ENCODE assay signal across 15 cellular contexts in genomic region chrX:18884916-18885315, GRCh38.
A peak's percentile ranks its signal among the peaks of the same experiment; 100 is the strongest.
DNase-seq lines count a peak whose midpoint lies in the region; ATAC-seq and TF ChIP-seq lines count a peak whose summit lies in the region.
"Had no signal": no experiment of that assay in that cellular context is flagged by ENCODE, and none has a peak within 500 bp of the region (broad histone marks: within the 10 kb centered on the region; RNA-seq: fewer than 3 reads in every experiment).

No MANE protein-coding gene starts in this region.

- H3K4me3 Mint-ChIP-seq in T-helper 1 cell treated with Interleukin-12 subunit alpha and Interleukin-12 subunit beta and Interleukin-4 antibody, amounts not matched to agents 30 μg/mL and 1 μg/mL, for 36 hours, result no peak overlapping the region
- H3K4me3 Mint-ChIP-seq in effector memory CD8-positive, alpha-beta T cell, result no peak overlapping the region
- H3K4me3 Mint-ChIP-seq: WTC11 had no signal

- DNase-seq in T-helper 1 cell (no peak), RWPE1 (ENCODE audit: low spot score) (no peak), SHP77 (lab: John Stamatoyannopoulos, UW) (no peak), amygdala (lab: John Stamatoyannopoulos, UW) (no peak)
- no peak for DNase-seq in effector memory CD8-positive, alpha-beta T cell
- DNase-seq: activated CD8-positive, alpha-beta memory T cell treated with anti-CD3 and anti-CD28 coated beads, Interleukin-2, amount 50 U/mL, for 4 hours; COR-L47; stimulated activated CD4-positive, alpha-beta T cell treated with anti-CD3 and anti-CD28 coated beads, Interleukin-4, amount 100 ng/mL, for 1 hour; upper lobe of right lung had no signal

- no peak overlapping the region for H3K4me3 ChIP-seq in skeletal muscle tissue (ENCODE audit: low read length in 3 of 3)
- H3K4me3 ChIP-seq: SK-N-MC had no signal

- H3K4me1 Mint-ChIP-seq in T-helper 1 cell treated with Interleukin-12 subunit alpha and Interleukin-12 subunit beta and Interleukin-4 antibody, amounts not matched to agents 30 μg/mL and 1 μg/mL, for 36 hours (ENCODE audit: low read depth), result peaks cover 21% of the 10 kb centered on the region
- H3K4me1 Mint-ChIP-seq in effector memory CD8-positive, alpha-beta T cell (ENCODE audit: low read depth in 2 of 2), result peaks cover 16 to 24% of the 10 kb centered on the region in 2 donors

- H3K27ac ChIP-seq in RWPE1 (peak overlapping the region; percentile 90; the same call in 1 of the 2 replicates), skeletal muscle tissue (ENCODE audit: low read depth, low read length) (peak overlapping the region; percentile 89)
- H3K27ac ChIP-seq: SK-N-MC had no signal

- no peak overlapping the region for H3K9ac ChIP-seq in skeletal muscle tissue (ENCODE audit: low read depth in 1 of 3, low read length in 3 of 3)

- ATAC-seq in effector memory CD8-positive, alpha-beta T cell (replicated peaks), result no peak
- no peak for ATAC-seq in GM21723 (IDR thresholded peaks at IDR 0.05; ENCODE audit: unreplicated experiment)
- ATAC-seq: upper lobe of right lung, WTC11 had no signal

- peak overlapping the region; percentile 65 for H3K27ac Mint-ChIP-seq in T-helper 1 cell treated with Interleukin-12 subunit alpha and Interleukin-12 subunit beta and Interleukin-4 antibody, amounts not matched to agents 30 μg/mL and 1 μg/mL, for 36 hours
- H3K27ac Mint-ChIP-seq in effector memory CD8-positive, alpha-beta T cell, result peak overlapping the region; percentile 92 to 96
- H3K27ac Mint-ChIP-seq: WTC11 had no signal

- peaks cover 22 to 45% (median 38%) of the 10 kb centered on the region in 3 donors for H3K4me1 ChIP-seq in skeletal muscle tissue (ENCODE audit: control insufficient read depth in 3 of 3, insufficient read depth in 3 of 3, low read length in 3 of 3)

- CTCF ChIA-PET in RWPE1 (lab: Yijun Ruan, JAX), result no interaction called here

- H3K36me3 Mint-ChIP-seq in T-helper 1 cell treated with Interleukin-12 subunit alpha and Interleukin-12 subunit beta and Interleukin-4 antibody, amounts not matched to agents 30 μg/mL and 1 μg/mL, for 36 hours (ENCODE audit: low read depth), result peaks cover 2% of the 10 kb centered on the region
- H3K36me3 Mint-ChIP-seq in effector memory CD8-positive, alpha-beta T cell (ENCODE audit: insufficient read depth), result peaks cover 7% of the 10 kb centered on the region
- H3K36me3 Mint-ChIP-seq: WTC11 had no signal

- TF ChIP-seq CTCF in RWPE1 (conservative IDR thresholded peaks at IDR 0.05; ENCODE audit: low read depth), result no peak

- no peaks in the 10 kb centered on the region for H3K36me3 ChIP-seq in skeletal muscle tissue (ENCODE audit: control insufficient read depth in 3 of 3, insufficient read depth in 3 of 3, low read length in 3 of 3)
- H3K36me3 ChIP-seq: upper lobe of right lung had no signal

- H3K27me3 ChIP-seq in skeletal muscle tissue (ENCODE audit: control insufficient read depth in 3 of 3, insufficient read depth in 3 of 3, low read length in 3 of 3), result no peaks in the 10 kb centered on the region
- H3K27me3 ChIP-seq: upper lobe of right lung had no signal

- H3K9me3 ChIP-seq in skeletal muscle tissue (ENCODE audit: control insufficient read depth in 3 of 3, low read length in 3 of 3), result no peaks in the 10 kb centered on the region
- H3K9me3 ChIP-seq: upper lobe of right lung had no signal

- H3K9me3 Mint-ChIP-seq in T-helper 1 cell treated with Interleukin-12 subunit alpha and Interleukin-12 subunit beta and Interleukin-4 antibody, amounts not matched to agents 30 μg/mL and 1 μg/mL, for 36 hours, result no peaks in the 10 kb centered on the region
- no peaks in the 10 kb centered on the region for H3K9me3 Mint-ChIP-seq in effector memory CD8-positive, alpha-beta T cell
- H3K9me3 Mint-ChIP-seq: dendritic cell treated with granulocyte-macrophage colony-stimulating factor and Interleukin-4, amounts not matched to agents 40 ng/mL and 50 ng/mL, for 4 days had no signal

- POLR2A ChIA-PET in RWPE1 (lab: Yijun Ruan, JAX; ENCODE audit: low non-redundant PET), result no interaction called here

- no peaks in the 10 kb centered on the region for H3K27me3 Mint-ChIP-seq in T-helper 1 cell treated with Interleukin-12 subunit alpha and Interleukin-12 subunit beta and Interleukin-4 antibody, amounts not matched to agents 30 μg/mL and 1 μg/mL, for 36 hours (ENCODE audit: low read depth)
- peaks cover 0 to 7% of the 10 kb centered on the region in 2 donors for H3K27me3 Mint-ChIP-seq in effector memory CD8-positive, alpha-beta T cell
